In the genomic region with DNA sequence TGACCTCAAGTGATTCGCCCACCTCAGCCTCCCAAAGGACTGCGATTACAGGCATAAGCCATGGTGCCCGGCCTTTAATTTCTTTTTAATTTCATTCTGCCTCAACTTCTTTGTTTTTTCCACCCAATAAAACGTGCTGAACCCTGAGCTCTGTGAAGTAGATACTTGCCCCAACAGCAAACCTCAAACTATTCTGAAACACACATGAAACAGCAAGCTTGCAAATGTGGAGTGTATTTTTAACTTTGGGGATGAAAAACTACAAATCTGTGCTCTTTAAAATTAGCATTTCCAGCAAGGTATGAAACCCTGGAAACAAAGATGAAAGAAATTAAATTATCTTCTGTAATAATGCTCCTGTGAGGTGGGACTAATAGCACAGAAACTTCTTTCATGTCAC, we compare ENCODE assay signal across 25 cellular contexts.
"Had no signal": no experiment of that assay in that cellular context is flagged by ENCODE, and none has a peak within 500 bp of the region (broad histone marks: within the 10 kb centered on the region; RNA-seq: fewer than 3 reads in every experiment).

No MANE protein-coding gene starts in this region.

- H3K4me3 ChIP-seq: stomach, suprapubic skin, testis, thoracic aorta, thyroid gland, tibial artery, tibial nerve, transverse colon, upper lobe of left lung, upper lobe of right lung, uterus, vagina had no signal

- H3K36me3 ChIP-seq: stomach, suprapubic skin, thoracic aorta, thyroid gland, tibial artery, tibial nerve, transverse colon, upper lobe of left lung, upper lobe of right lung, uterus, vagina had no signal

- DNase-seq: stimulated activated CD4-positive, alpha-beta T cell treated with anti-CD3 and anti-CD28 coated beads, Interleukin-2, amount 100 ng/mL, for 48 hours; stimulated activated CD4-positive, alpha-beta T cell treated with anti-CD3 and anti-CD28 coated beads, Interleukin-4, amount 100 ng/mL, for 1 hour; stimulated activated CD4-positive, alpha-beta T cell treated with anti-CD3 and anti-CD28 coated beads, Interleukin-4, amount 100 ng/mL, for 24 hours; stimulated activated CD4-positive, alpha-beta T cell treated with anti-CD3 and anti-CD28 coated beads, Interleukin-4, amount 100 ng/mL, for 4 hours; stimulated activated CD8-positive, alpha-beta memory T cell treated with anti-CD3 and anti-CD28 coated beads, Interleukin-4, amount 100 ng/mL, for 48 hours; stimulated activated naive B cell treated with anti-CD40 and anti-IgM and Interleukin-4, amounts not matched to agents 10 μg/mL and 1 μg/mL and 100 μg/mL, for 72 hours; stimulated activated naive CD4-positive, alpha-beta T cell; stimulated activated naive CD4-positive, alpha-beta T cell treated with Interleukin-2 at 50 U/mL for 16 hours; stimulated activated naive CD8-positive, alpha-beta T cell treated with anti-CD3 and anti-CD28 coated beads, Interleukin-15, amount 100 ng/mL, for 72 hours; stimulated activated naive CD8-positive, alpha-beta T cell treated with anti-CD3 and anti-CD28 coated beads, Interleukin-15, Interleukin-2, amounts not matched to agents 100 U/mL and 50 U/mL, for 24 hours; stomach; substantia nigra; testis; thyroid gland; tibial artery; transverse colon; upper lobe of left lung; upper lobe of right lung; uterus had no signal

- H3K4me1 ChIP-seq: stomach, suprapubic skin, testis, transverse colon, upper lobe of left lung, upper lobe of right lung, uterus, vagina had no signal

- H3K9me3 ChIP-seq: stomach, suprapubic skin, testis, thoracic aorta, thyroid gland, tibial artery, tibial nerve, transverse colon, upper lobe of left lung, upper lobe of right lung, uterus, vagina had no signal

- H3K27ac ChIP-seq: stomach, suprapubic skin, testis, thoracic aorta, thyroid gland, tibial artery, tibial nerve, transverse colon, upper lobe of left lung, upper lobe of right lung, uterus, vagina had no signal

- H3K27me3 ChIP-seq: stomach, suprapubic skin, testis, thyroid gland, tibial artery, tibial nerve, transverse colon, upper lobe of left lung, upper lobe of right lung, uterus, vagina had no signal

- ATAC-seq: stimulated activated effector memory CD8-positive, alpha-beta T cell treated with anti-CD3 and anti-CD28 coated beads, Interleukin-12 subunit alpha, Interleukin-12 subunit beta, amount 100 ng/mL, for 72 hours; stimulated activated memory B cell treated with anti-CD40 and anti-IgM and Interleukin-4, amounts not matched to agents 10 μg/mL and 1 μg/mL and 100 μg/mL, for 72 hours; stimulated activated naive B cell treated with anti-CD40 and anti-IgM and Interleukin-4, amounts not matched to agents 10 μg/mL and 1 μg/mL and 100 μg/mL, for 72 hours; stimulated activated naive CD8-positive, alpha-beta T cell treated with anti-CD3 and anti-CD28 coated beads, Interleukin-15, amount 100 ng/mL, for 72 hours; stimulated activated naive CD8-positive, alpha-beta T cell treated with anti-CD3 and anti-CD28 coated beads, Interleukin-15, Interleukin-2, amounts not matched to agents 100 U/mL and 50 U/mL, for 24 hours; upper lobe of right lung had no signal
